ENCODE assay signal across 1 cellular context in genomic region chr15:77533986-77534385, GRCh38.
TF ChIP-seq lines count a peak whose summit lies in the region.

No MANE protein-coding gene starts in this region.

TF ChIP-seq in GM23338, 12 proteins besides CTCF, POLR2A, EP300 and RAD21 (continued from another document):
- TF ChIP-seq, protein P1, sequence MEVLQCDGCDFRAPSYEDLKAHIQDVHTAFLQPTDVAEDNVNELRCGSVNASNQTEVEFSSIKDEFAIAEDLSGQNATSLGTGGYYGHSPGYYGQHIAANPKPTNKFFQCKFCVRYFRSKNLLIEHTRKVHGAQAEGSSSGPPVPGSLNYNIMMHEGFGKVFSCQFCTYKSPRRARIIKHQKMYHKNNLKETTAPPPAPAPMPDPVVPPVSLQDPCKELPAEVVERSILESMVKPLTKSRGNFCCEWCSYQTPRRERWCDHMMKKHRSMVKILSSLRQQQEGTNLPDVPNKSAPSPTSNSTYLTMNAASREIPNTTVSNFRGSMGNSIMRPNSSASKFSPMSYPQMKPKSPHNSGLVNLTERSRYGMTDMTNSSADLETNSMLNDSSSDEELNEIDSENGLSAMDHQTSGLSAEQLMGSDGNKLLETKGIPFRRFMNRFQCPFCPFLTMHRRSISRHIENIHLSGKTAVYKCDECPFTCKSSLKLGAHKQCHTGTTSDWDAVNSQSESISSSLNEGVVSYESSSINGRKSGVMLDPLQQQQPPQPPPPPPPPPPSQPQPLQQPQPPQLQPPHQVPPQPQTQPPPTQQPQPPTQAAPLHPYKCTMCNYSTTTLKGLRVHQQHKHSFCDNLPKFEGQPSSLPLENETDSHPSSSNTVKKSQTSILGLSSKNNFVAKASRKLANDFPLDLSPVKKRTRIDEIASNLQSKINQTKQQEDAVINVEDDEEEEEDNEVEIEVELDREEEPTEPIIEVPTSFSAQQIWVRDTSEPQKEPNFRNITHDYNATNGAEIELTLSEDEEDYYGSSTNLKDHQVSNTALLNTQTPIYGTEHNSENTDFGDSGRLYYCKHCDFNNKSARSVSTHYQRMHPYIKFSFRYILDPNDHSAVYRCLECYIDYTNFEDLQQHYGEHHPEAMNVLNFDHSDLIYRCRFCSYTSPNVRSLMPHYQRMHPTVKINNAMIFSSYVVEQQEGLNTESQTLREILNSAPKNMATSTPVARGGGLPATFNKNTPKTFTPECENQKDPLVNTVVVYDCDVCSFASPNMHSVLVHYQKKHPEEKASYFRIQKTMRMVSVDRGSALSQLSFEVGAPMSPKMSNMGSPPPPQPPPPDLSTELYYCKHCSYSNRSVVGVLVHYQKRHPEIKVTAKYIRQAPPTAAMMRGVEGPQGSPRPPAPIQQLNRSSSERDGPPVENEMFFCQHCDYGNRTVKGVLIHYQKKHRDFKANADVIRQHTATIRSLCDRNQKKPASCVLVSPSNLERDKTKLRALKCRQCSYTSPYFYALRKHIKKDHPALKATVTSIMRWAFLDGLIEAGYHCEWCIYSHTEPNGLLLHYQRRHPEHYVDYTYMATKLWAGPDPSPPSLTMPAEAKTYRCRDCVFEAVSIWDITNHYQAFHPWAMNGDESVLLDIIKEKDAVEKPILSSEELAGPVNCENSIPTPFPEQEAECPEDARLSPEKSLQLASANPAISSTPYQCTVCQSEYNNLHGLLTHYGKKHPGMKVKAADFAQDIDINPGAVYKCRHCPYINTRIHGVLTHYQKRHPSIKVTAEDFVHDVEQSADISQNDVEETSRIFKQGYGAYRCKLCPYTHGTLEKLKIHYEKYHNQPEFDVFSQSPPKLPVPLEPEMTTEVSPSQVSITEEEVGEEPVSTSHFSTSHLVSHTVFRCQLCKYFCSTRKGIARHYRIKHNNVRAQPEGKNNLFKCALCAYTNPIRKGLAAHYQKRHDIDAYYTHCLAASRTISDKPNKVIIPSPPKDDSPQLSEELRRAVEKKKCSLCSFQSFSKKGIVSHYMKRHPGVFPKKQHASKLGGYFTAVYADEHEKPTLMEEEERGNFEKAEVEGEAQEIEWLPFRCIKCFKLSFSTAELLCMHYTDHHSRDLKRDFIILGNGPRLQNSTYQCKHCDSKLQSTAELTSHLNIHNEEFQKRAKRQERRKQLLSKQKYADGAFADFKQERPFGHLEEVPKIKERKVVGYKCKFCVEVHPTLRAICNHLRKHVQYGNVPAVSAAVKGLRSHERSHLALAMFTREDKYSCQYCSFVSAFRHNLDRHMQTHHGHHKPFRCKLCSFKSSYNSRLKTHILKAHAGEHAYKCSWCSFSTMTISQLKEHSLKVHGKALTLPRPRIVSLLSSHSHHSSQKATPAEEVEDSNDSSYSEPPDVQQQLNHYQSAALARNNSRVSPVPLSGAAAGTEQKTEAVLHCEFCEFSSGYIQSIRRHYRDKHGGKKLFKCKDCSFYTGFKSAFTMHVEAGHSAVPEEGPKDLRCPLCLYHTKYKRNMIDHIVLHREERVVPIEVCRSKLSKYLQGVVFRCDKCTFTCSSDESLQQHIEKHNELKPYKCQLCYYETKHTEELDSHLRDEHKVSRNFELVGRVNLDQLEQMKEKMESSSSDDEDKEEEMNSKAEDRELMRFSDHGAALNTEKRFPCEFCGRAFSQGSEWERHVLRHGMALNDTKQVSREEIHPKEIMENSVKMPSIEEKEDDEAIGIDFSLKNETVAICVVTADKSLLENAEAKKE (CRISPR knock-in tag; IDR thresholded peaks at IDR 0.05): no peak
- no peak for TF ChIP-seq POLR2AphosphoS5 (IDR thresholded peaks at IDR 0.05; ENCODE audit: low read depth)
